ENCODE assay signal across 1 cellular context in genomic region chr12:116343331-116343884, GRCh38.
TF ChIP-seq lines count a peak whose summit lies in the region.

No MANE protein-coding gene starts in this region.

TF ChIP-seq in K562, 482 proteins besides CTCF, POLR2A, EP300 and RAD21 (continued from another document and continues in another):
- no peak for TF ChIP-seq ZBTB11 (CRISPR knock-in tag; IDR thresholded peaks at IDR 0.05)
- no peak for TF ChIP-seq CCNT2 (IDR thresholded peaks at IDR 0.05; ENCODE audit: borderline replicate concordance, extremely low read depth, insufficient read length, low read depth, low read length)
- no peak for TF ChIP-seq MITF (IDR thresholded peaks at IDR 0.05)
- TF ChIP-seq HDAC6 (IDR thresholded peaks at IDR 0.05; ENCODE audit: low read depth, low read length) = no peak
- TF ChIP-seq CHD1 (IDR thresholded peaks at IDR 0.05; ENCODE audit: low read length) = no peak
- no peak for TF ChIP-seq TCFL5 (CRISPR knock-in tag; conservative IDR thresholded peaks at IDR 0.05)
- TF ChIP-seq GATAD2B (IDR thresholded peaks at IDR 0.05; ENCODE audit: borderline replicate concordance) = no peak
- peak; percentile 97 for TF ChIP-seq BCOR (IDR thresholded peaks at IDR 0.05)
- no peak for TF ChIP-seq HIVEP1 (CRISPR knock-in tag; IDR thresholded peaks at IDR 0.05)
- no peak for TF ChIP-seq OTX1 (CRISPR knock-in tag; IDR thresholded peaks at IDR 0.05)
- no peak for TF ChIP-seq ZNF124 (CRISPR knock-in tag; IDR thresholded peaks at IDR 0.05)
- TF ChIP-seq SREBF1 (IDR thresholded peaks at IDR 0.05; ENCODE audit: borderline replicate concordance, low read depth, low read length) = no peak
- TF ChIP-seq ZNF79 (CRISPR knock-in tag; IDR thresholded peaks at IDR 0.05; ENCODE audit: low read depth) = no peak
- no peak for TF ChIP-seq ATF4 (CRISPR knock-in tag; IDR thresholded peaks at IDR 0.05)
- no peak for TF ChIP-seq FUS (optimal IDR thresholded peaks at IDR 0.05; ENCODE audit: low read depth, low read length)
- TF ChIP-seq ZNF354B (CRISPR knock-in tag; IDR thresholded peaks at IDR 0.05) = no peak
- no peak for TF ChIP-seq ZC3H11A (IDR thresholded peaks at IDR 0.05; ENCODE audit: low read depth, low read length)
- no peak for TF ChIP-seq ZNF696 (CRISPR knock-in tag; conservative IDR thresholded peaks at IDR 0.05)
- TF ChIP-seq EGR1 (conservative IDR thresholded peaks at IDR 0.05) = no peak
- TF ChIP-seq ZKSCAN1 (IDR thresholded peaks at IDR 0.05; ENCODE audit: low read depth, low read length) = no peak
- TF ChIP-seq ZNF586 (CRISPR knock-in tag; conservative IDR thresholded peaks at IDR 0.05) = no peak
- TF ChIP-seq ILK (tag; IDR thresholded peaks at IDR 0.05; ENCODE audit: borderline replicate concordance, low read depth) = no peak
- peak; percentile 53 to 68; a peak in 1 of 4 replicates for TF ChIP-seq TRIM24 (IDR thresholded peaks at IDR 0.05)
- TF ChIP-seq CGGBP1 (CRISPR knock-in tag; IDR thresholded peaks at IDR 0.05) = no peak
- TF ChIP-seq ATF7 (IDR thresholded peaks at IDR 0.05) = no peak
- no peak for TF ChIP-seq HSF4 (CRISPR knock-in tag; IDR thresholded peaks at IDR 0.05; ENCODE audit: borderline replicate concordance)
- no peak for TF ChIP-seq THAP7 (CRISPR knock-in tag; IDR thresholded peaks at IDR 0.05)
- no peak for TF ChIP-seq SRSF9 (IDR thresholded peaks at IDR 0.05; ENCODE audit: borderline replicate concordance, low read depth, low read length)
- no peak for TF ChIP-seq THAP12 (CRISPR knock-in tag; IDR thresholded peaks at IDR 0.05)
- TF ChIP-seq UBTF (IDR thresholded peaks at IDR 0.05; ENCODE audit: borderline replicate concordance in 1 of 2, low read depth in 2 of 2, low read length in 2 of 2) = no peak
- 0 out of 2 replicates have a peak, but pooled peaks have one; percentile 16 for TF ChIP-seq SMARCA5 (IDR thresholded peaks at IDR 0.05)
- peak; percentile 97 for TF ChIP-seq RBM25 (IDR thresholded peaks at IDR 0.05; ENCODE audit: low read depth, low read length, severe bottlenecking)
- TF ChIP-seq GTF2E2 (tag; IDR thresholded peaks at IDR 0.05) = no peak
- no peak for TF ChIP-seq CHAMP1 (IDR thresholded peaks at IDR 0.05)
- TF ChIP-seq ZNF707 (CRISPR knock-in tag; conservative IDR thresholded peaks at IDR 0.05) = no peak
- no peak for TF ChIP-seq REST (CRISPR knock-in tag; IDR thresholded peaks at IDR 0.05; ENCODE audit: low read depth)
- no peak for TF ChIP-seq ZNF740 (CRISPR knock-in tag; IDR thresholded peaks at IDR 0.05)
- TF ChIP-seq ZNF740 (tag; IDR thresholded peaks at IDR 0.05) = no peak
- TF ChIP-seq SRSF7 (optimal IDR thresholded peaks at IDR 0.05; ENCODE audit: low read depth, low read length) = no peak
- TF ChIP-seq CHD4 (IDR thresholded peaks at IDR 0.05; ENCODE audit: insufficient read depth, insufficient replicate concordance, low read depth, low read length, poor library complexity, severe bottlenecking) = peak; percentile 83
- no peak for TF ChIP-seq MLLT1 (IDR thresholded peaks at IDR 0.05)
- TF ChIP-seq ZNF311 (CRISPR knock-in tag; IDR thresholded peaks at IDR 0.05) = no peak
- TF ChIP-seq ZKSCAN3 (CRISPR knock-in tag; IDR thresholded peaks at IDR 0.05) = no peak
